In genomic region chr17:65035191-65035590, GRCh38 we compare ENCODE assay signal across 15 cellular contexts. TPM values are rescaled to one million over a fixed set of nuclear protein-coding genes. Genes with fewer than 3 reads are reported as not detected.
DNase-seq lines count a peak whose midpoint lies in the region; ATAC-seq and TF ChIP-seq lines count a peak whose summit lies in the region.
"Had no signal": no experiment of that assay in that cellular context is flagged by ENCODE, and none has a peak within 500 bp of the region (broad histone marks: within the 10 kb centered on the region; RNA-seq: fewer than 3 reads in every experiment).

No MANE protein-coding gene starts in this region.

- H3K4me3 ChIP-seq in breast epithelium (no peak overlapping the region), mammary epithelial cell (replicated peaks in 1 of 3; ENCODE audit: insufficient read depth in 1 of 3, low read depth in 2 of 3, low read length in 3 of 3) (no peak overlapping the region), suprapubic skin (no peak overlapping the region)
- H3K4me3 ChIP-seq: colonic mucosa, MG63, uterus had no signal

- no peaks in the 10 kb centered on the region for H3K36me3 ChIP-seq in breast epithelium
- H3K36me3 ChIP-seq in mammary epithelial cell (ENCODE audit: insufficient read depth, low read length), result peaks cover 2% of the 10 kb centered on the region
- H3K36me3 ChIP-seq in suprapubic skin, result no peaks in the 10 kb centered on the region
- H3K36me3 ChIP-seq: colonic mucosa, uterus had no signal

- 74% methylated on average over 2 of the region's 2 CpGs for WGBS in mammary epithelial cell (ENCODE audit: low coverage, missing lambda C conversion rate)
- WGBS in suprapubic skin, result 71% methylated on average over 2 of the region's 2 CpGs

- H3K4me1 ChIP-seq in breast epithelium, result no peaks in the 10 kb centered on the region
- peaks cover 17% of the 10 kb centered on the region for H3K4me1 ChIP-seq in mammary epithelial cell (ENCODE audit: insufficient read depth, low read length)
- peaks cover 54% of the 10 kb centered on the region for H3K4me1 ChIP-seq in suprapubic skin
- H3K4me1 ChIP-seq: uterus had no signal

- TF ChIP-seq POLR2A in breast epithelium (IDR thresholded peaks at IDR 0.05) (no peak), suprapubic skin (IDR thresholded peaks at IDR 0.05) (no peak)

- peak overlapping the region; percentile 44 to 46 for H3K27ac ChIP-seq in breast epithelium
- H3K27ac ChIP-seq in mammary epithelial cell (ENCODE audit: insufficient read depth, low read depth, low read length), result no peak overlapping the region
- H3K27ac ChIP-seq in epithelial cell of prostate, result peak overlapping the region; percentile 24
- H3K27ac ChIP-seq in suprapubic skin, result no peak overlapping the region
- H3K27ac ChIP-seq: colonic mucosa, uterus had no signal

- H3K4me3 Mint-ChIP-seq in WTC11, result no peak overlapping the region
- H3K4me3 Mint-ChIP-seq in stimulated activated memory B cell treated with anti-CD40 and anti-IgM and Interleukin-4, amounts not matched to agents 10 μg/mL and 1 μg/mL and 100 μg/mL, for 72 hours, result no peak overlapping the region
- H3K4me3 Mint-ChIP-seq: mesothelial cell of epicardium had no signal

- H3K27ac Mint-ChIP-seq in WTC11, result 0 out of 2 replicates have a peak overlapping the region, but pooled peaks have one; percentile 39
- peak overlapping the region; percentile 69 for H3K27ac Mint-ChIP-seq in stimulated activated memory B cell treated with anti-CD40 and anti-IgM and Interleukin-4, amounts not matched to agents 10 μg/mL and 1 μg/mL and 100 μg/mL, for 72 hours

- intact Hi-C loops in breast epithelium (cut with DNase I; ENCODE audit: low total_unique reads), result no loop called here
- intact Hi-C loops in mammary epithelial cell (cut with micrococcal nuclease), result no loop called here

- TF ChIP-seq EP300 in suprapubic skin (IDR thresholded peaks at IDR 0.05), result no peak

- peaks cover 7% of the 10 kb centered on the region; the same call in 1 of the 2 replicates for H3K9me3 Mint-ChIP-seq in WTC11
- H3K9me3 Mint-ChIP-seq in stimulated activated memory B cell treated with anti-CD40 and anti-IgM and Interleukin-4, amounts not matched to agents 10 μg/mL and 1 μg/mL and 100 μg/mL, for 72 hours, result peaks cover 3% of the 10 kb centered on the region

- no peak overlapping the region for H3K9ac ChIP-seq in mammary epithelial cell (ENCODE audit: insufficient read depth, low read length)

- H2AFZ ChIP-seq in mammary epithelial cell (ENCODE audit: low read depth, low read length), result no peak overlapping the region

- dilution Hi-C loops in mammary epithelial cell (cut with HindIII; ENCODE audit: low sequenced_read_pairs), result no loop called here

- no TSS peak for BruUV-seq in mammary epithelial cell (replicated peaks; lab: Mats Ljungman, UMichigan)

- no peaks in the 10 kb centered on the region for H3K27me3 Mint-ChIP-seq in WTC11 (ENCODE audit: low read depth)
- no peaks in the 10 kb centered on the region for H3K27me3 Mint-ChIP-seq in stimulated activated memory B cell treated with anti-CD40 and anti-IgM and Interleukin-4, amounts not matched to agents 10 μg/mL and 1 μg/mL and 100 μg/mL, for 72 hours

- H3K27me3 ChIP-seq in breast epithelium (no peaks in the 10 kb centered on the region), mammary epithelial cell (ENCODE audit: insufficient read depth, low read length) (no peaks in the 10 kb centered on the region), suprapubic skin (no peaks in the 10 kb centered on the region)
- H3K27me3 ChIP-seq: colonic mucosa, MG63, uterus had no signal

- no peaks in the 10 kb centered on the region for H3K9me3 ChIP-seq in breast epithelium
- H3K9me3 ChIP-seq in mammary epithelial cell (replicated peaks; ENCODE audit: insufficient read depth, low read length), result no peaks in the 10 kb centered on the region
- H3K9me3 ChIP-seq in suprapubic skin, result no peaks in the 10 kb centered on the region
- H3K9me3 ChIP-seq: colonic mucosa, MG63, uterus had no signal

- peaks cover 12% of the 10 kb centered on the region for H3K4me1 Mint-ChIP-seq in WTC11
- H3K4me1 Mint-ChIP-seq in stimulated activated memory B cell treated with anti-CD40 and anti-IgM and Interleukin-4, amounts not matched to agents 10 μg/mL and 1 μg/mL and 100 μg/mL, for 72 hours, result peaks cover 71% of the 10 kb centered on the region
- H3K4me1 Mint-ChIP-seq: mesothelial cell of epicardium had no signal

- TF ChIP-seq CTCF in breast epithelium (IDR thresholded peaks at IDR 0.05) (no peak), mammary epithelial cell (conservative IDR thresholded peaks at IDR 0.05 in 1 of 2, IDR thresholded peaks at IDR 0.05 in 1 of 2; ENCODE audit: extremely low read depth in 1 of 2, insufficient read depth in 1 of 2, low read depth in 1 of 2, low read length in 2 of 2) (no peak), WTC11 (IDR thresholded peaks at IDR 0.05) (no peak), suprapubic skin (IDR thresholded peaks at IDR 0.05) (no peak)

- H4K20me1 ChIP-seq in mammary epithelial cell (ENCODE audit: insufficient read depth, low read length), result peaks cover 2% of the 10 kb centered on the region

- CTCF ChIA-PET in mammary epithelial cell (lab: Charles Lee; ENCODE audit: low non-redundant PET), result no interaction called here
- CTCF ChIA-PET in WTC11 (lab: Charles Lee), result interaction anchor here (0.7 to 1.6 kb wide), 3 partner anchors 8 to 700 kb away, joined by 3 to 8 read pairs (median 5); no protein-coding TSS in a partner anchor

- no peak overlapping the region for H3K4me2 ChIP-seq in mammary epithelial cell (ENCODE audit: insufficient read depth, low read depth, low read length)

- peaks cover 9% of the 10 kb centered on the region for H3K36me3 Mint-ChIP-seq in WTC11
- H3K36me3 Mint-ChIP-seq in stimulated activated memory B cell treated with anti-CD40 and anti-IgM and Interleukin-4, amounts not matched to agents 10 μg/mL and 1 μg/mL and 100 μg/mL, for 72 hours, result peaks cover 42% of the 10 kb centered on the region

- DNase-seq in breast epithelium (ENCODE audit: low spot score in 2 of 2), result no peak
- no peak for DNase-seq in mammary epithelial cell
- no peak for DNase-seq in WTC11 (ENCODE audit: low spot score)
- DNase-seq in epithelial cell of prostate (ENCODE audit: low read depth, low spot score), result no peak
- DNase-seq in SK-N-DZ (ENCODE audit: low spot score), result no peak
- DNase-seq in suprapubic skin (ENCODE audit: low spot score in 2 of 2), result no peak
- DNase-seq: activated gamma-delta T cell; colonic mucosa; MG63; NK-92 treated with Interleukin-12 subunit alpha and Interleukin-12 subunit beta, amount 100 ng/mL, for 24 hours; stimulated activated CD4-positive, alpha-beta T cell treated with anti-CD3 and anti-CD28 coated beads, Interleukin-15, amount 100 ng/mL, for 24 hours; uterus had no signal

- peaks cover 97% of the 10 kb centered on the region for H3K79me2 ChIP-seq in mammary epithelial cell (ENCODE audit: insufficient read depth, low read length)

- in situ Hi-C loops in mammary epithelial cell (cut with MboI; ENCODE audit: low sequenced_read_pairs in 2 of 2), result no loop called here

- POLR2A ChIA-PET in WTC11 (lab: Charles Lee), result no interaction called here

- no peak for ATAC-seq in WTC11
- no peak for ATAC-seq in stimulated activated memory B cell treated with anti-CD40 and anti-IgM and Interleukin-4, amounts not matched to agents 10 μg/mL and 1 μg/mL and 100 μg/mL, for 72 hours
- ATAC-seq in GM19395 (IDR thresholded peaks at IDR 0.05; ENCODE audit: unreplicated experiment), result no peak

TF ChIP-seq in WTC11, 78 proteins besides CTCF, POLR2A, EP300 and RAD21:
- TF ChIP-seq E2F4 (CRISPR knock-in tag; IDR thresholded peaks at IDR 0.05; ENCODE audit: borderline replicate concordance, low read depth), result no peak
- TF ChIP-seq ELF4 (CRISPR knock-in tag; IDR thresholded peaks at IDR 0.05; ENCODE audit: low read depth), result no peak
- TF ChIP-seq ATF1 (CRISPR knock-in tag; IDR thresholded peaks at IDR 0.05), result no peak
- no peak for TF ChIP-seq KAT7 (CRISPR knock-in tag; IDR thresholded peaks at IDR 0.05; ENCODE audit: borderline replicate concordance)
- TF ChIP-seq RELA (CRISPR knock-in tag; IDR thresholded peaks at IDR 0.05; ENCODE audit: borderline replicate concordance), result no peak
- no peak for TF ChIP-seq IRF2 (CRISPR knock-in tag; IDR thresholded peaks at IDR 0.05; ENCODE audit: borderline replicate concordance, low read depth)
TF ChIP-seq in WTC11: peak in this region for 0.

RNA-seq across cellular contexts. Expression of gene GNA13, which starts 21.3 kb away (rescaled TPM):
- 10 to 100 TPM; 42.9 to 74.6 (median 47.8) TPM for total RNA-seq in breast epithelium
- 10 to 100 TPM; 33.9 to 76.3 TPM for total RNA-seq in mammary epithelial cell
- 24.8 TPM for polyA plus RNA-seq in mammary epithelial cell
- 35.0 TPM for polyA minus RNA-seq in mammary epithelial cell
- total RNA-seq in WTC11 (2021), result 48.7 to 51.4 TPM (median 48.8 TPM) in 3 replicates
- 48.0 and 50.7 TPM in 2 replicates for polyA plus RNA-seq in SK-N-DZ (2014; cell fraction: cytosol; rRNA removed)
- 21.3 and 23.7 TPM in 2 replicates for polyA plus RNA-seq in SK-N-DZ (2014; cell fraction: nucleus; rRNA removed)
- total RNA-seq in suprapubic skin, result 10 to 100 TPM; 36.7 to 45.0 (median 38.6) TPM

Comparison
In these comparisons a context has a peak if more than half of its experiments do, and no peak if none do; other contexts are left out.
1. H3K27ac ChIP-seq: peak in breast epithelium (2 of 2) and epithelial cell of prostate (single experiment); none in mammary epithelial cell (single experiment) and suprapubic skin (single experiment).